In genomic region chr1:31549807-31550620, GRCh38 we compare ENCODE assay signal across 10 cellular contexts. TPM values are rescaled to one million over a fixed set of nuclear protein-coding genes. Genes with fewer than 3 reads are reported as not detected.
DNase-seq lines count a peak whose midpoint lies in the region; ATAC-seq, FAIRE-seq and TF ChIP-seq lines count a peak whose summit lies in the region.
"Had no signal": no experiment of that assay in that cellular context is flagged by ENCODE, and none has a peak within 500 bp of the region (broad histone marks: within the 10 kb centered on the region; RNA-seq: fewer than 3 reads in every experiment).

No MANE protein-coding gene starts in this region.

- H2BK12ac ChIP-seq in H1 (ENCODE audit: low read depth, low read length) = peak overlapping the region; percentile 92; the same call in 1 of the 2 replicates

- H3K36me3 ChIP-seq in H1 (ENCODE audit: control insufficient read depth in 2 of 4, insufficient read depth in 4 of 4, low read length in 3 of 4) (no peaks in the 10 kb centered on the region), small intestine (ENCODE audit: control insufficient read depth in 2 of 2, insufficient read depth in 2 of 2, low read length in 2 of 2) (no peaks in the 10 kb centered on the region)
- H3K36me3 ChIP-seq in effector memory CD4-positive, alpha-beta T cell (ENCODE audit: control insufficient read depth, insufficient read depth, low read length) = no peaks in the 10 kb centered on the region

- H4K20me1 ChIP-seq in H1 (replicated peaks in 1 of 2; ENCODE audit: control insufficient read depth in 1 of 2, insufficient read depth in 2 of 2, low read length in 2 of 2) = peaks cover 0 to 2% of the 10 kb centered on the region in 2 experiments

- CTCF ChIA-PET in H1 (lab: Charles Lee; ENCODE audit: partially characterized antibody) = interaction anchor here (0.8 to 5.4 kb wide), 45 partner anchors 11 to 366 kb away, joined by 3 to 84 read pairs (median 6); no protein-coding TSS in a partner anchor

- peak overlapping the region; percentile 61 to 92 for H3K4me2 ChIP-seq in H1 (ENCODE audit: insufficient read depth in 1 of 2, low read depth in 2 of 2, low read length in 2 of 2)

- POLR2A ChIA-PET in H1 (lab: Charles Lee; ENCODE audit: partially characterized antibody) = interaction anchor here (0.7 to 2.2 kb wide), 11 partner anchors 10 to 182 kb away, joined by 3 to 9 read pairs (median 4); partner anchors contain the start of gene PEF1

- no peak overlapping the region for H3K23ac ChIP-seq in H1 (ENCODE audit: insufficient read length)

- no peak for TF ChIP-seq RAD21 in H1 (IDR thresholded peaks at IDR 0.05 in 1 of 2, conservative IDR thresholded peaks at IDR 0.05 in 1 of 2; ENCODE audit: low read depth in 2 of 2, low read length in 2 of 2)

- no peak overlapping the region for H3K27ac ChIP-seq in H1 (ENCODE audit: low read depth, low read length)
- H3K27ac ChIP-seq in small intestine (ENCODE audit: low read depth in 1 of 2, low read length in 1 of 2) = peak overlapping the region; percentile 83 to 89
- H3K27ac ChIP-seq in effector memory CD4-positive, alpha-beta T cell (ENCODE audit: insufficient read depth, low read length, poor library complexity, severe bottlenecking) = no peak overlapping the region

- H3K9ac ChIP-seq in H1 (replicated peaks in 1 of 4; ENCODE audit: extremely low read depth in 1 of 4, low read depth in 3 of 4, low read length in 3 of 4) = peak overlapping the region in 1 of 4 experiments; percentile 1; a peak in 1 of 7 replicates

- H3K9me3 ChIP-seq in H1 (ENCODE audit: insufficient read depth in 2 of 2, low read depth in 1 of 2, low read length in 1 of 2) (peaks cover 0 to 4% of the 10 kb centered on the region in 2 experiments; a peak in 1 of 4 replicates), small intestine (ENCODE audit: control insufficient read depth, low read depth) (no peaks in the 10 kb centered on the region)
- H3K9me3 ChIP-seq in effector memory CD4-positive, alpha-beta T cell (ENCODE audit: control insufficient read depth, low read length) = no peaks in the 10 kb centered on the region

- no peak overlapping the region for H3K18ac ChIP-seq in H1 (ENCODE audit: extremely low read depth, low read length)

- H3K79me1 ChIP-seq in H1 (ENCODE audit: low read depth, low read length) = no peaks in the 10 kb centered on the region

- TF ChIP-seq POLR2A in H1 (IDR thresholded peaks at IDR 0.05; ENCODE audit: control extremely low read depth in 1 of 2, low read depth in 2 of 2, low read length in 2 of 2) = no peak

- TF ChIP-seq CTCF in H1 (IDR thresholded peaks at IDR 0.05; ENCODE audit: control extremely low read depth in 1 of 3, insufficient read depth in 1 of 3, low read depth in 1 of 3, low read length in 3 of 3) = no peak

- H4K8ac ChIP-seq in H1 (ENCODE audit: extremely low read depth, insufficient read depth, low read length) = no peak overlapping the region

- 79% methylated on average over 7 of the region's 7 CpGs; no CpG with 5 or more reads in 1 of the 2 experiments for WGBS in H1 (ENCODE audit: extremely low coverage in 1 of 2, insufficient coverage in 1 of 2, insufficient read length in 1 of 2, insufficient replicate concordance in 2 of 2, low coverage in 1 of 2, low lambda C conversion rate in 2 of 2, missing lambda C conversion rate in 1 of 2), 2 experiments
- WGBS in small intestine, 3 donors = 44 to 56% (median 49%) methylated on average over 7 of the region's 7 CpGs

- no peak overlapping the region for H2BK120ac ChIP-seq in H1 (replicated peaks; ENCODE audit: low read depth, low read length)

- H2BK20ac ChIP-seq in H1 (ENCODE audit: low read length) = no peak overlapping the region

- H3K4me3 ChIP-seq in H1 (ENCODE audit: extremely low read depth in 1 of 4, insufficient read depth in 2 of 4, low read depth in 3 of 4, low read length in 4 of 4) = peak overlapping the region; percentile 34 to 79 (median 64); a peak in 6 of 8 replicates
- no peak overlapping the region for H3K4me3 ChIP-seq in small intestine (ENCODE audit: low read depth in 1 of 2, low read length in 2 of 2)
- no peak overlapping the region for H3K4me3 ChIP-seq in effector memory CD4-positive, alpha-beta T cell (ENCODE audit: insufficient read depth, low read depth, low read length, poor library complexity, severe bottlenecking)

- ATAC-seq in HG03159 (IDR thresholded peaks at IDR 0.05; ENCODE audit: unreplicated experiment) = no peak

- H2BK5ac ChIP-seq in H1 (ENCODE audit: low read depth, low read length) = no peak overlapping the region

- no peak overlapping the region for H3K56ac ChIP-seq in H1 (replicated peaks; ENCODE audit: insufficient read length, low read depth, low read length)

- no peak for TF ChIP-seq EP300 in H1 (IDR thresholded peaks at IDR 0.05; ENCODE audit: borderline replicate concordance in 1 of 2, low read depth in 2 of 2, low read length in 2 of 2)

- no peak overlapping the region for H2BK15ac ChIP-seq in H1 (ENCODE audit: low read length)

- H4K5ac ChIP-seq in H1 (ENCODE audit: insufficient read length, low read depth, low read length) = no peak overlapping the region

- H3K79me2 ChIP-seq in H1 (ENCODE audit: control insufficient read depth in 1 of 2, insufficient read depth in 2 of 2, low read length in 2 of 2) = no peaks in the 10 kb centered on the region

- H4K91ac ChIP-seq in H1 (replicated peaks; ENCODE audit: insufficient read length, low read length) = no peak overlapping the region

- peaks cover 16% of the 10 kb centered on the region for H3K23me2 ChIP-seq in H1 (ENCODE audit: low read depth, low read length)

- H3K4me1 ChIP-seq in H1 (replicated peaks in 1 of 4; ENCODE audit: control insufficient read depth in 3 of 4, insufficient read depth in 4 of 4, low read length in 3 of 4) (peaks cover 0 to 11% (median 5%) of the 10 kb centered on the region in 4 experiments; a peak in 5 of 7 replicates), small intestine (ENCODE audit: control insufficient read depth in 2 of 2, insufficient read depth in 1 of 2, low read depth in 1 of 2, low read length in 1 of 2) (peaks cover 0 to 3% of the 10 kb centered on the region in 2 donors)
- H3K4me1 ChIP-seq in effector memory CD4-positive, alpha-beta T cell (ENCODE audit: control insufficient read depth, insufficient read depth, low read length, poor library complexity, severe bottlenecking) = peaks cover 8% of the 10 kb centered on the region

- H3K14ac ChIP-seq in H1 (ENCODE audit: insufficient read length) = no peak overlapping the region

- no peak overlapping the region for H3K4ac ChIP-seq in H1 (replicated peaks; ENCODE audit: insufficient read length, low read depth, low read length)

- FAIRE-seq in H1 (lab: Jason Lieb, UNC) (no peak), small intestine (lab: Jason Lieb, UNC) (no peak)
- FAIRE-seq: A204.1 had no signal

- peak; percentile 38 for DNase-seq in DMS79 treated with DMSO at 0.1 percent for 48 hours (lab: John Stamatoyannopoulos, UW)
- DNase-seq in DMS79 (lab: John Stamatoyannopoulos, UW) = no peak
- DNase-seq in LHCN-M2 (ENCODE audit: low read depth) = peak; percentile 83
- DNase-seq in H1 (ENCODE audit: low read depth in 1 of 2, low spot score in 2 of 2) = no peak
- DNase-seq in small intestine = peak; percentile 95
- no peak for DNase-seq in effector memory CD4-positive, alpha-beta T cell
- DNase-seq in NCI-H2171 treated with DMSO at 0.1 percent for 48 hours (lab: John Stamatoyannopoulos, UW) = no peak

- no peaks in the 10 kb centered on the region for H3K27me3 ChIP-seq in H1 (replicated peaks in 1 of 4; ENCODE audit: control insufficient read depth in 3 of 4, extremely low read depth in 1 of 4, insufficient read depth in 3 of 4, low read length in 3 of 4)
- no peaks in the 10 kb centered on the region for H3K27me3 ChIP-seq in small intestine (ENCODE audit: control insufficient read depth in 2 of 2, insufficient read depth in 2 of 2, low read length in 2 of 2)
- H3K27me3 ChIP-seq in effector memory CD4-positive, alpha-beta T cell (replicated peaks; ENCODE audit: control insufficient read depth, insufficient read depth, low read length, poor library complexity, severe bottlenecking) = no peaks in the 10 kb centered on the region

- peak overlapping the region; percentile 99 for H2AFZ ChIP-seq in H1 (ENCODE audit: low read length)

- H2AK5ac ChIP-seq in H1 (ENCODE audit: low read depth, low read length) = no peak overlapping the region

TF ChIP-seq in H1, 55 proteins besides CTCF, POLR2A, EP300 and RAD21:
- TF ChIP-seq CEBPB (IDR thresholded peaks at IDR 0.05; ENCODE audit: low read depth, low read length) (no peak), RFX5 (IDR thresholded peaks at IDR 0.05; ENCODE audit: borderline replicate concordance, low read depth, low read length) (no peak)

RNA-seq across cellular contexts. Expression of gene TINAGL1, which starts 26.3 kb away (rescaled TPM):
- 0.19 TPM in 1 of 2 replicates, not detected in the other for total RNA-seq in LHCN-M2 (2014; rRNA removed)
- polyA plus RNA-seq in LHCN-M2 (2012) = 0.04 TPM
- 9.7 and 11.2 TPM in 2 replicates for total RNA-seq in H1 (2021; fragmentation: NEBNext Ultra II Directional; extraction: Animal tissue kit (Norgen Biotek cat#: 25700))
- polyA plus RNA-seq in H1 (2011; rRNA removed) (21.7 and 24.2 TPM in 2 replicates), small intestine (10 to 100 TPM; 34.9 to 92.3 (median 44.5) TPM)
- polyA plus RNA-seq in H1 (2011; cell fraction: cytosol; rRNA removed) = 14.3 TPM
- polyA plus RNA-seq in H1 (2011; cell fraction: nucleus; rRNA removed) = 25.4 TPM
- 6.3 to 11.6 TPM (median 10.3 TPM) in 4 replicates for polyA plus RNA-seq in H1 (2012, experiment 1 of 2)
- 12.6 TPM for polyA plus RNA-seq in H1 (2012, experiment 2 of 2)
- 11.6 TPM for polyA plus RNA-seq in H1 (2013, experiment 1 of 2)
- polyA plus RNA-seq in H1 (2013, experiment 2 of 2) = 12.2 TPM
- 10.0 and 12.2 TPM in 2 replicates for polyA minus RNA-seq in H1 (2011; rRNA and poly(A)+ RNA removed)
- polyA minus RNA-seq in H1 (2011; cell fraction: cytosol; rRNA and poly(A)+ RNA removed) = 7.3 TPM
- 12.3 TPM for polyA minus RNA-seq in H1 (2011; cell fraction: nucleus; rRNA and poly(A)+ RNA removed)
- total RNA-seq: T-helper 2 cell treated with Interferon-gamma antibody and Interleukin-4, amounts not matched to agents 100 ng/mL and 5 ng/mL, for 36 hours had no signal

Comparison
In these comparisons a context has a peak if more than half of its experiments do, and no peak if none do; other contexts are left out.
1. DNase-seq: peak in DMS79 treated with DMSO at 0.1 percent for 48 hours (single experiment), LHCN-M2 (single experiment) and small intestine (single experiment); none in DMS79 (single experiment), H1 (0 of 2), effector memory CD4-positive, alpha-beta T cell (0 of 3) and NCI-H2171 treated with DMSO at 0.1 percent for 48 hours (single experiment).
2. H3K27ac ChIP-seq: peak in small intestine (2 of 2); none in H1 (single experiment) and effector memory CD4-positive, alpha-beta T cell (single experiment).
3. H3K4me3 ChIP-seq: peak in H1 (4 of 4); none in small intestine (0 of 2) and effector memory CD4-positive, alpha-beta T cell (single experiment).